ENCODE assay signal across 17 cellular contexts in genomic region chr5:78065663-78066062, GRCh38.
DNase-seq lines count a peak whose midpoint lies in the region; TF ChIP-seq lines count a peak whose summit lies in the region.
"Had no signal": no experiment of that assay in that cellular context is flagged by ENCODE, and none has a peak within 500 bp of the region (broad histone marks: within the 10 kb centered on the region; RNA-seq: fewer than 3 reads in every experiment).

No MANE protein-coding gene starts in this region.

- no peaks in the 10 kb centered on the region for H3K9me2 ChIP-seq in Karpas-422 (replicated peaks; ENCODE audit: insufficient read depth, low read length)

- no peaks in the 10 kb centered on the region for H3K27me3 ChIP-seq in Karpas-422 (ENCODE audit: low read length)
- no peaks in the 10 kb centered on the region for H3K27me3 ChIP-seq in neural progenitor cell

- H3K27ac ChIP-seq in Karpas-422 (ENCODE audit: low read length), result no peak overlapping the region
- H3K27ac ChIP-seq in neural progenitor cell, result no peak overlapping the region
- H3K27ac ChIP-seq: thoracic aorta had no signal

- peaks cover 29% of the 10 kb centered on the region for H3K9me3 Mint-ChIP-seq in neural progenitor cell
- peaks cover 32% of the 10 kb centered on the region for H3K9me3 Mint-ChIP-seq in activated T-helper 2 cell treated with anti-CD3 and anti-CD28 coated beads, Interferon-gamma antibody, Interleukin-2, Interleukin-4, amounts not matched to agents 10 μg/mL and 5 μg/mL and 100 μg/mL, durations not matched to agents 14 hours and 24 hours and 36 hours

- no peak overlapping the region for H3K4me3 Mint-ChIP-seq in neural progenitor cell
- H3K4me3 Mint-ChIP-seq in activated T-helper 2 cell treated with anti-CD3 and anti-CD28 coated beads, Interferon-gamma antibody, Interleukin-2, Interleukin-4, amounts not matched to agents 10 μg/mL and 5 μg/mL and 100 μg/mL, durations not matched to agents 14 hours and 24 hours and 36 hours (ENCODE audit: low read depth), result no peak overlapping the region
- H3K4me3 Mint-ChIP-seq: activated naive CD8-positive, alpha-beta T cell; IgD-negative memory B cell; natural killer cell treated with Interleukin-12 subunit alpha and Interleukin-12 subunit beta and Interleukin-15 and Interleukin-18, amount 100 ng/mL, for 72 hours; T-helper 2 cell treated with Interferon-gamma antibody and Interleukin-4, amounts not matched to agents 5 μg/mL and 100 μg/mL, for 36 hours had no signal

- H3K4me2 ChIP-seq in Karpas-422 (ENCODE audit: low read depth, low read length, poor library complexity, severe bottlenecking) (no peak overlapping the region), neural progenitor cell (no peak overlapping the region)

- H3K79me2 ChIP-seq in Karpas-422 (ENCODE audit: low read length) (no peaks in the 10 kb centered on the region), neural progenitor cell (ENCODE audit: low read depth) (no peaks in the 10 kb centered on the region)

- H3K36me3 Mint-ChIP-seq in neural progenitor cell, result peaks cover 18% of the 10 kb centered on the region
- H3K36me3 Mint-ChIP-seq in activated T-helper 2 cell treated with anti-CD3 and anti-CD28 coated beads, Interferon-gamma antibody, Interleukin-2, Interleukin-4, amounts not matched to agents 10 μg/mL and 5 μg/mL and 100 μg/mL, durations not matched to agents 14 hours and 24 hours and 36 hours (ENCODE audit: low read depth), result peaks cover 39% of the 10 kb centered on the region

- no peaks in the 10 kb centered on the region for H3F3A ChIP-seq in neural progenitor cell (ENCODE audit: low read depth)

- peaks cover 4% of the 10 kb centered on the region for H3K27me3 Mint-ChIP-seq in neural progenitor cell (ENCODE audit: insufficient read depth, low read depth)
- no peaks in the 10 kb centered on the region for H3K27me3 Mint-ChIP-seq in activated T-helper 2 cell treated with anti-CD3 and anti-CD28 coated beads, Interferon-gamma antibody, Interleukin-2, Interleukin-4, amounts not matched to agents 10 μg/mL and 5 μg/mL and 100 μg/mL, durations not matched to agents 14 hours and 24 hours and 36 hours (ENCODE audit: low read depth)
- H3K27me3 Mint-ChIP-seq: activated naive CD8-positive, alpha-beta T cell; IgD-negative memory B cell; natural killer cell treated with Interleukin-12 subunit alpha and Interleukin-12 subunit beta and Interleukin-15 and Interleukin-18, amount 100 ng/mL, for 72 hours had no signal

- H3K36me3 ChIP-seq in Karpas-422 (ENCODE audit: insufficient read depth, low read length) (no peaks in the 10 kb centered on the region), neural progenitor cell (no peaks in the 10 kb centered on the region)
- H3K36me3 ChIP-seq: HAP-1, thoracic aorta had no signal

- H3K4me1 Mint-ChIP-seq in neural progenitor cell, result no peaks in the 10 kb centered on the region
- peaks cover 4% of the 10 kb centered on the region for H3K4me1 Mint-ChIP-seq in activated T-helper 2 cell treated with anti-CD3 and anti-CD28 coated beads, Interferon-gamma antibody, Interleukin-2, Interleukin-4, amounts not matched to agents 10 μg/mL and 5 μg/mL and 100 μg/mL, durations not matched to agents 14 hours and 24 hours and 36 hours (ENCODE audit: low read depth)

- H4K20me1 ChIP-seq in Karpas-422 (ENCODE audit: insufficient read depth, low read depth, low read length) (no peaks in the 10 kb centered on the region), neural progenitor cell (ENCODE audit: low read depth) (no peaks in the 10 kb centered on the region)

- no peak overlapping the region for H3K27ac Mint-ChIP-seq in neural progenitor cell
- no peak overlapping the region for H3K27ac Mint-ChIP-seq in activated T-helper 2 cell treated with anti-CD3 and anti-CD28 coated beads, Interferon-gamma antibody, Interleukin-2, Interleukin-4, amounts not matched to agents 10 μg/mL and 5 μg/mL and 100 μg/mL, durations not matched to agents 14 hours and 24 hours and 36 hours
- H3K27ac Mint-ChIP-seq: activated naive CD8-positive, alpha-beta T cell; IgD-negative memory B cell; natural killer cell treated with Interleukin-12 subunit alpha and Interleukin-12 subunit beta and Interleukin-15 and Interleukin-18, amount 100 ng/mL, for 72 hours; T-helper 2 cell treated with Interferon-gamma antibody and Interleukin-4, amounts not matched to agents 5 μg/mL and 100 μg/mL, for 36 hours had no signal

- H3K4me3 ChIP-seq in Karpas-422 (ENCODE audit: low read length) (no peak overlapping the region), WI38 (ENCODE audit: low read depth, low read length) (no peak overlapping the region), neural progenitor cell (no peak overlapping the region)
- H3K4me3 ChIP-seq: HAP-1, thoracic aorta had no signal

- no peaks in the 10 kb centered on the region for H3K4me1 ChIP-seq in Karpas-422 (ENCODE audit: low read length)
- H3K4me1 ChIP-seq in neural progenitor cell, result no peaks in the 10 kb centered on the region
- H3K4me1 ChIP-seq: HAP-1 had no signal

- H3K9ac ChIP-seq in Karpas-422 (ENCODE audit: low read length), result no peak overlapping the region
- no peak overlapping the region for H3K9ac ChIP-seq in neural progenitor cell

- H2AFZ ChIP-seq in Karpas-422 (ENCODE audit: low read length), result no peak overlapping the region
- H2AFZ ChIP-seq in neural progenitor cell (replicated peaks), result no peak overlapping the region

- DNase-seq in NCI-H748 (lab: John Stamatoyannopoulos, UW; ENCODE audit: unreplicated experiment) (peak; percentile 47), NCI-H748 treated with DMSO at 0.1 percent for 48 hours (lab: John Stamatoyannopoulos, UW) (no peak), Karpas-422 (peak; percentile 69), neural progenitor cell (ENCODE audit: low spot score) (peak; percentile 33), MV-4-11 (lab: John Stamatoyannopoulos, UW) (no peak), cerebellar cortex (ENCODE audit: low spot score) (no peak)
- no peak for DNase-seq in activated T-helper 2 cell treated with anti-CD3 and anti-CD28 coated beads, Interferon-gamma antibody, Interleukin-2, Interleukin-4, amounts not matched to agents 10 μg/mL and 5 μg/mL and 100 μg/mL, durations not matched to agents 14 hours and 24 hours and 36 hours (ENCODE audit: low spot score)
- DNase-seq: activated CD4-positive, alpha-beta T cell treated with anti-CD3 and anti-CD28 coated beads for 48 hours; NCI-H1436; NCI-H510A treated with DMSO at 0.1 percent for 48 hours had no signal

- intact Hi-C loops in activated T-helper 2 cell treated with anti-CD3 and anti-CD28 coated beads, Interferon-gamma antibody, Interleukin-2, Interleukin-4, amounts not matched to agents 10 μg/mL and 5 μg/mL and 100 μg/mL, durations not matched to agents 14 hours and 24 hours and 36 hours (cut with micrococcal nuclease), result no loop called here

- TF ChIP-seq CTCF in WI38 (IDR thresholded peaks at IDR 0.05; ENCODE audit: low read depth, low read length), result 0 out of 2 replicates have a peak, but pooled peaks have one; percentile 10
- peak; percentile 20 for TF ChIP-seq CTCF in neural progenitor cell (IDR thresholded peaks at IDR 0.05)

- no peaks in the 10 kb centered on the region for H3K9me3 ChIP-seq in Karpas-422 (ENCODE audit: low read length)
- H3K9me3 ChIP-seq in neural progenitor cell (ENCODE audit: low read depth), result peaks cover 12% of the 10 kb centered on the region

Comparison
In these comparisons a context has a peak if more than half of its experiments do, and no peak if none do; other contexts are left out.
1. DNase-seq: peak in NCI-H748 (single experiment), Karpas-422 (single experiment) and neural progenitor cell (single experiment); none in NCI-H748 treated with DMSO at 0.1 percent for 48 hours (single experiment), activated T-helper 2 cell treated with anti-CD3 and anti-CD28 coated beads, Interferon-gamma antibody, Interleukin-2, Interleukin-4, amounts not matched to agents 10 μg/mL and 5 μg/mL and 100 μg/mL, durations not matched to agents 14 hours and 24 hours and 36 hours (single experiment), MV-4-11 (single experiment) and cerebellar cortex (single experiment).